ENCODE assay signal across 27 cellular contexts in the genomic region with DNA sequence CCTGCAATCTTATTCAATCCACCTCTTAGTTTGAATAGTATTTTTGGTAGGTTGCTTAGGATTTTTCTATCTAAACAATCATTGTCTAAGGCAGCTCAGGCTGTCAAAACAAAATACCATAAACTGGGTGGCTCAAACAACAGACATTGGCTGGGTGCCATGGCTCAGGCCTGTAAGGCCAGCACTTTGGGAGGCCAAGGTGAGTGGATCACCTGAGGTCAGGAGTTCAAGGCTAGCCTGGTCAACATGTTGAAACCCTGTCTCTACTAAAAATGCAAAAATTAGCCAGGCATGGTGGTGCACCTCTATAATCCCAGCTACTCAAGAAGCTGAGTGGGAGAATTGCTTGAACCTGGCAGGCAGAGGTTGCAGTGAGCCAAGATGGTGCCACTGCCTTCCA.
"Had no signal": no experiment of that assay in that cellular context is flagged by ENCODE, and none has a peak within 500 bp of the region (broad histone marks: within the 10 kb centered on the region; RNA-seq: fewer than 3 reads in every experiment).

No MANE protein-coding gene starts in this region.

- H3K27me3 ChIP-seq: neural progenitor cell, ovary, sigmoid colon, spleen, suprapubic skin, tibial artery, upper lobe of right lung had no signal

- H3K36me3 ChIP-seq: lower lobe of right lung, neural progenitor cell, neutrophil, ovary, sigmoid colon, spleen, suprapubic skin, thoracic aorta, tibial artery, upper lobe of right lung had no signal

- ATAC-seq: left ventricle myocardium superior; lower lobe of right lung; natural killer cell; right cardiac atrium; stimulated activated effector memory CD8-positive, alpha-beta T cell treated with anti-CD3 and anti-CD28 coated beads, Interleukin-12 subunit alpha, Interleukin-12 subunit beta, amount 100 ng/mL, for 72 hours; upper lobe of right lung had no signal

- H3K27ac Mint-ChIP-seq: immature natural killer cell; naive B cell; natural killer cell; nephron progenitor cell; neural progenitor cell; progenitor cell of endocrine pancreas; stimulated activated effector memory CD8-positive, alpha-beta T cell treated with anti-CD3 and anti-CD28 coated beads, Interleukin-12 subunit alpha, Interleukin-12 subunit beta, amount 100 ng/mL, for 72 hours; stimulated activated naive CD8-positive, alpha-beta T cell treated with anti-CD3 and anti-CD28 coated beads, Interleukin-15, Interleukin-2, amounts not matched to agents 100 ng/mL and 50 ng/mL, for 24 hours had no signal

- H3K4me3 ChIP-seq: lower lobe of right lung, neural progenitor cell, ovary, sigmoid colon, spleen, suprapubic skin, thoracic aorta, tibial artery, upper lobe of right lung had no signal

- H3K4me3 Mint-ChIP-seq: immature natural killer cell; naive B cell; natural killer cell; nephron progenitor cell; neural progenitor cell; stimulated activated effector memory CD8-positive, alpha-beta T cell treated with anti-CD3 and anti-CD28 coated beads, Interleukin-12 subunit alpha, Interleukin-12 subunit beta, amount 100 ng/mL, for 72 hours; stimulated activated naive CD8-positive, alpha-beta T cell treated with anti-CD3 and anti-CD28 coated beads, Interleukin-15, Interleukin-2, amounts not matched to agents 100 ng/mL and 50 ng/mL, for 24 hours had no signal

- H3K9me3 Mint-ChIP-seq: immature natural killer cell; natural killer cell; stimulated activated effector memory CD8-positive, alpha-beta T cell treated with anti-CD3 and anti-CD28 coated beads, Interleukin-12 subunit alpha, Interleukin-12 subunit beta, amount 100 ng/mL, for 72 hours; stimulated activated naive CD8-positive, alpha-beta T cell treated with anti-CD3 and anti-CD28 coated beads, Interleukin-15, Interleukin-2, amounts not matched to agents 100 ng/mL and 50 ng/mL, for 24 hours had no signal

- DNase-seq: hypothalamus; immature natural killer cell; left ventricle myocardium superior; lower lobe of right lung; mammary epithelial cell; mesenchymal stem cell; naive B cell; natural killer cell; nephron progenitor cell; occipital lobe; ovary; right cardiac atrium; sigmoid colon; small intestine; spleen; stimulated activated CD4-positive, alpha-beta T cell treated with anti-CD3 and anti-CD28 coated beads, Interleukin-4, amount 100 ng/mL, for 24 hours; stimulated activated naive CD4-positive, alpha-beta T cell; tibial artery; trophoblast cell; upper lobe of right lung had no signal

- H3K27ac ChIP-seq: lower lobe of right lung, neural progenitor cell, neutrophil, ovary, sigmoid colon, spleen, suprapubic skin, thoracic aorta, tibial artery, upper lobe of right lung had no signal

- H3K36me3 Mint-ChIP-seq: immature natural killer cell; naive B cell; natural killer cell; neural progenitor cell; stimulated activated effector memory CD8-positive, alpha-beta T cell treated with anti-CD3 and anti-CD28 coated beads, Interleukin-12 subunit alpha, Interleukin-12 subunit beta, amount 100 ng/mL, for 72 hours had no signal

- H3K4me1 ChIP-seq: lower lobe of right lung, neural progenitor cell, sigmoid colon, spleen, suprapubic skin, tibial artery, upper lobe of right lung had no signal

- H3K4me1 Mint-ChIP-seq: immature natural killer cell; naive B cell; natural killer cell; neural progenitor cell; stimulated activated effector memory CD8-positive, alpha-beta T cell treated with anti-CD3 and anti-CD28 coated beads, Interleukin-12 subunit alpha, Interleukin-12 subunit beta, amount 100 ng/mL, for 72 hours had no signal

- H3K27me3 Mint-ChIP-seq: progenitor cell of endocrine pancreas had no signal

- H3K9me3 ChIP-seq: lower lobe of right lung, neutrophil, ovary, suprapubic skin, upper lobe of right lung had no signal
